11 cellular contexts compared by ENCODE assay signal in the genomic region with DNA sequence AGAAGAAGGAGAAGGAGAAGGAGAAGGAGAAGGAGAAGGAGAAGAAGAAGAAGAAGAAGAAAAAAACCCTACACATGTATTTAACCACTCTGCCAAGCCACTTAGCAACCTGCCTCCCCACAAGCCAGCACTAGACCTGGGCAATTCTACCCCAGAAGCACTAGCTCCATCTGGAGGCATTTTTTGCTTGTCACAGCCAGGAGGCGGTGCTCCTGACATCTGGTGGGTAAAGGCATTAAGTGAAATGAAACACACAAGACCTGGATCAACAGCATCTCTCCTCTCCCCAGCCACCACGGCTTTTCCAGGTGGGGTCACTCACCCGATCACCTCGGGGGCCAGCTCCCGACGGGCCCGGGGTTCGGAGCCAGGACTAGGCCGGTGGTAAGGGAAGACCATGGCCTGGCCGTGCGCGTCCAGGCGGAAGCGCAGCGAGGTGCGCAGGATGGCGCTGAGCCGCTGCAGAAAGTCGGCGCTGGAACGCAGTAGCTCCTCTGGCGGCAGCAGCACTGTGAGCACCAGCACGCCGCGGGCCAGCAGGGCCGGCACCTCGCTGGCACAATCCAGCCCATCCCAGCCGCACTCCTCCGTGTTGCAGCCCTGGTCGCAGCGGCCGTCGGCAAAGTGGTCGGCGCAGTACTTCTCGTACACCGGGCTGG. TPM values are rescaled to one million over a fixed set of nuclear protein-coding genes. Genes with fewer than 3 reads are reported as not detected.
DNase-seq lines count a peak whose midpoint lies in the region; ATAC-seq and TF ChIP-seq lines count a peak whose summit lies in the region.
"Had no signal": no experiment of that assay in that cellular context is flagged by ENCODE, and none has a peak within 500 bp of the region (broad histone marks: within the 10 kb centered on the region; RNA-seq: fewer than 3 reads in every experiment).

No MANE protein-coding gene starts in this region.

- no peaks in the 10 kb centered on the region for H3K79me2 ChIP-seq in Loucy (ENCODE audit: insufficient read depth, low read length)

- H3K4ac ChIP-seq in neuronal stem cell (ENCODE audit: low read length): peak overlapping the region; percentile 23

- no peaks in the 10 kb centered on the region for H3K9me3 ChIP-seq in Loucy (ENCODE audit: insufficient read depth, low read depth, low read length)
- peaks cover 0 to 3% of the 10 kb centered on the region in 2 donors for H3K9me3 ChIP-seq in neuronal stem cell (replicated peaks in 1 of 2; ENCODE audit: control insufficient read depth in 2 of 2, insufficient read depth in 1 of 2, low read depth in 1 of 2, low read length in 2 of 2)
- H3K9me3 ChIP-seq: heart left ventricle, vagina had no signal

- H2BK120ac ChIP-seq in neuronal stem cell (ENCODE audit: low read depth, low read length): no peak overlapping the region

- no CpG with 5 or more reads among the region's 37 CpGs for WGBS in neuronal stem cell (ENCODE audit: extremely low coverage in 2 of 2, insufficient read length in 2 of 2, insufficient replicate concordance in 1 of 2), 2 donors

- H2AK5ac ChIP-seq in neuronal stem cell (ENCODE audit: low read depth, low read length): no peak overlapping the region

- H3K14ac ChIP-seq in neuronal stem cell (ENCODE audit: low read length): no peak overlapping the region

- H3K36me3 ChIP-seq in Loucy (ENCODE audit: insufficient read depth, low read length): no peaks in the 10 kb centered on the region
- peaks cover 54 to 90% of the 10 kb centered on the region in 2 donors for H3K36me3 ChIP-seq in neuronal stem cell (replicated peaks in 1 of 2; ENCODE audit: control insufficient read depth in 2 of 2, insufficient read depth in 2 of 2, low read length in 2 of 2)

- H3K23ac ChIP-seq in neuronal stem cell (ENCODE audit: low read depth, low read length, poor library complexity): peak overlapping the region; percentile 96

- peak; percentile 27 to 32 for DNase-seq in NOMO-1 (lab: John Stamatoyannopoulos, UW; ENCODE audit: unreplicated experiment in 2 of 2)
- no peak for DNase-seq in NOMO-1 treated with dmso at 0.1 percent for 144 hours (lab: John Stamatoyannopoulos, UW; ENCODE audit: unreplicated experiment)
- no peak for DNase-seq in neuronal stem cell (ENCODE audit: low spot score)
- DNase-seq in substantia nigra (lab: John Stamatoyannopoulos, UW): no peak
- no peak for DNase-seq in stimulated activated CD4-positive, alpha-beta T cell treated with anti-CD3 and anti-CD28 coated beads, Interleukin-2, amount 100 ng/mL, for 48 hours
- DNase-seq: heart left ventricle, nephron progenitor cell had no signal

- TF ChIP-seq CTCF in Loucy (conservative IDR thresholded peaks at IDR 0.05; ENCODE audit: low read length) (peak; percentile 58), VCaP (conservative IDR thresholded peaks at IDR 0.05) (peak; percentile 58)

- no peak overlapping the region for H2BK12ac ChIP-seq in neuronal stem cell (ENCODE audit: low read length)

- no peak overlapping the region for H2BK15ac ChIP-seq in neuronal stem cell (ENCODE audit: low read length)

- H3K18ac ChIP-seq in neuronal stem cell (ENCODE audit: low read length): peak overlapping the region; percentile 28

- no peak overlapping the region for H4K8ac ChIP-seq in neuronal stem cell (ENCODE audit: low read depth, low read length)

- no peak overlapping the region for H2AFZ ChIP-seq in Loucy (ENCODE audit: low read length)
- H2AFZ ChIP-seq in neuronal stem cell (ENCODE audit: low read length): no peak overlapping the region

- H3K27me3 ChIP-seq in Loucy (ENCODE audit: insufficient read depth, low read length, poor library complexity, severe bottlenecking) (no peaks in the 10 kb centered on the region), neuronal stem cell (ENCODE audit: control insufficient read depth in 3 of 3, insufficient read depth in 3 of 3, low read depth in 1 of 3, low read length in 3 of 3) (no peaks in the 10 kb centered on the region)
- H3K27me3 ChIP-seq: vagina had no signal

- no peak overlapping the region for H3K27ac ChIP-seq in VCaP
- H3K27ac ChIP-seq in neuronal stem cell (replicated peaks; ENCODE audit: low read length): no peak overlapping the region
- no peak overlapping the region for H3K27ac ChIP-seq in substantia nigra (ENCODE audit: low read depth, low read length, poor library complexity, severe bottlenecking)
- H3K27ac ChIP-seq: heart left ventricle, vagina had no signal

- no peaks in the 10 kb centered on the region for H3F3A ChIP-seq in Loucy (ENCODE audit: low read depth)

- H4K20me1 ChIP-seq in Loucy (ENCODE audit: insufficient read depth, low read length, poor library complexity, severe bottlenecking): no peaks in the 10 kb centered on the region

- peak overlapping the region; percentile 72 for H4K91ac ChIP-seq in neuronal stem cell (ENCODE audit: low read depth, low read length, poor library complexity)

- H3K4me1 ChIP-seq in Loucy (ENCODE audit: insufficient read depth, low read length, poor library complexity, severe bottlenecking) (no peaks in the 10 kb centered on the region), neuronal stem cell (ENCODE audit: control insufficient read depth in 2 of 2, insufficient read depth in 1 of 2, low read depth in 1 of 2, low read length in 2 of 2) (peaks cover 0 to 2% of the 10 kb centered on the region in 2 donors)

- H3K4me3 ChIP-seq in Loucy (ENCODE audit: low read length, poor library complexity, severe bottlenecking) (no peak overlapping the region), neuronal stem cell (ENCODE audit: low read length in 2 of 2) (no peak overlapping the region)
- H3K4me3 ChIP-seq: heart left ventricle, vagina had no signal

- no peak overlapping the region for H3K4me2 ChIP-seq in Loucy (ENCODE audit: low read depth, low read length, poor library complexity, severe bottlenecking)
- no peak overlapping the region for H3K4me2 ChIP-seq in neuronal stem cell (ENCODE audit: insufficient read depth, low read length, poor library complexity, severe bottlenecking)

- peaks cover 9% of the 10 kb centered on the region for H3K79me1 ChIP-seq in neuronal stem cell (ENCODE audit: low read depth, low read length)

- ATAC-seq in GM21360 (IDR thresholded peaks at IDR 0.05; ENCODE audit: unreplicated experiment): no peak
- ATAC-seq: heart left ventricle had no signal

- H3K9ac ChIP-seq in Loucy (ENCODE audit: low read depth, low read length, poor library complexity, severe bottlenecking) (no peak overlapping the region), neuronal stem cell (ENCODE audit: low read depth, low read length, poor library complexity) (peak overlapping the region; percentile 12)

- no peaks in the 10 kb centered on the region for H3K9me2 ChIP-seq in Loucy (replicated peaks; ENCODE audit: low read depth, low read length)

- no peak overlapping the region for H2BK5ac ChIP-seq in neuronal stem cell (ENCODE audit: low read length)

RNA-seq across cellular contexts. Expression of a gene that starts 26.9 kb away (rescaled TPM):
- polyA plus RNA-seq in neuronal stem cell (2013, experiment 1 of 2): 33.0 TPM
- 33.5 TPM for polyA plus RNA-seq in neuronal stem cell (2013, experiment 2 of 2)

RNA-seq across cellular contexts. Expression of a gene that starts 58.4 kb away (rescaled TPM):
- 1.1 TPM for polyA plus RNA-seq in neuronal stem cell (2013, experiment 1 of 2)
- polyA plus RNA-seq in neuronal stem cell (2013, experiment 2 of 2): 1.1 TPM

Comparison
In these comparisons a context has a peak if more than half of its experiments do, and no peak if none do; other contexts are left out.
1. DNase-seq: peak in NOMO-1 (2 of 2); none in NOMO-1 treated with dmso at 0.1 percent for 144 hours (single experiment), neuronal stem cell (single experiment), substantia nigra (0 of 49) and stimulated activated CD4-positive, alpha-beta T cell treated with anti-CD3 and anti-CD28 coated beads, Interleukin-2, amount 100 ng/mL, for 48 hours (0 of 2).